ENCODE assay signal across 22 cellular contexts in the genomic region with DNA sequence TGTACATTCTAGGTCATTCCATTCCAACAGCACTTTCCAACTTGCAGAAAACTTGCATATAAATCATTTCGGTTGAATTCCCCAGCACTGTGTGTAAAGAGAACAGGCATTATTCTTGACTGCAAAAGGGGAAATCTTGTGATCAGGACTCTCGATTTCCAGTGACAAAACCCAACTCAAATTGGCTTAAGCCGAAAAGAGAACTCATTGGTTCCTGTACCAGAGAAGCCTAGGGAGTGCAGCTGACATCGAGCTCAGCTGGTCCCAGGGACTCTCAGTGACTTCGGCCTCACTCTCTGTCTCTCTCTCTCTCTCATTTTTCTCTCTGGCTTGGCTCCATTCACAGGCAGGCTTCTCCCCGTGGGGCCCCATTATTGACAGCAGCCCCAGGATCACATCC.
"Had no signal": no experiment of that assay in that cellular context is flagged by ENCODE, and none has a peak within 500 bp of the region (broad histone marks: within the 10 kb centered on the region; RNA-seq: fewer than 3 reads in every experiment).

No MANE protein-coding gene starts in this region.

- H3K27ac Mint-ChIP-seq: activated B cell treated with CpG ODN at 0.5 μM for 24 hours; activated CD4-positive, alpha-beta memory T cell treated with anti-CD3 and anti-CD28 coated beads, Interleukin-2, amount 10 ng/mL, durations not matched to agents 7 days and 5 days; activated CD8-positive, alpha-beta memory T cell treated with anti-CD3 and anti-CD28 coated beads, Interleukin-2, amount 10 ng/mL, durations not matched to agents 7 days and 5 days; activated naive CD8-positive, alpha-beta T cell treated with anti-CD3 and anti-CD28 coated beads, Interleukin-2, amount 50 U/mL, for 24 hours; activated T-helper 17 cell treated with anti-CD3 and anti-CD28 coated beads, Interleukin-2, amount 50 U/mL, for 72 hours; stimulated activated effector memory CD8-positive, alpha-beta T cell treated with anti-CD3 and anti-CD28 coated beads, Interleukin-12 subunit alpha, Interleukin-12 subunit beta, amount 100 ng/mL, for 72 hours had no signal

- H3K36me3 ChIP-seq: brain microvascular endothelial cell, colonic mucosa had no signal

- H3K9me3 Mint-ChIP-seq: activated B cell treated with CpG ODN at 0.5 μM for 24 hours; activated CD4-positive, alpha-beta memory T cell treated with anti-CD3 and anti-CD28 coated beads, Interleukin-2, amount 10 ng/mL, durations not matched to agents 7 days and 5 days; activated naive CD8-positive, alpha-beta T cell treated with anti-CD3 and anti-CD28 coated beads, Interleukin-2, amount 50 U/mL, for 24 hours; activated T-helper 17 cell treated with anti-CD3 and anti-CD28 coated beads, Interleukin-2, amount 50 U/mL, for 72 hours; neural crest cell; stimulated activated effector memory CD8-positive, alpha-beta T cell treated with anti-CD3 and anti-CD28 coated beads, Interleukin-12 subunit alpha, Interleukin-12 subunit beta, amount 100 ng/mL, for 72 hours had no signal

- H3K36me3 Mint-ChIP-seq: activated CD8-positive, alpha-beta memory T cell treated with anti-CD3 and anti-CD28 coated beads, Interleukin-2, amount 10 ng/mL, durations not matched to agents 7 days and 5 days had no signal

- DNase-seq: activated B cell treated with CpG ODN at 0.5 μM for 24 hours; activated CD4-positive, alpha-beta memory T cell treated with anti-CD3 and anti-CD28 coated beads, Interleukin-2, amount 10 ng/mL, durations not matched to agents 7 days and 5 days; activated CD4-positive, alpha-beta T cell treated with anti-CD3 and anti-CD28 coated beads for 4 hours; activated CD8-positive, alpha-beta memory T cell treated with anti-CD3 and anti-CD28 coated beads, Interleukin-2, amount 10 ng/mL, durations not matched to agents 7 days and 5 days; activated naive CD4-positive, alpha-beta T cell treated with Interleukin-2 at 50 U/mL for 16 hours; activated naive CD8-positive, alpha-beta T cell treated with anti-CD3 and anti-CD28 coated beads, Interleukin-2, amount 50 U/mL, for 24 hours; activated T-cell treated with anti-CD3 and anti-CD28 coated beads, Interleukin-2, amount 50 U/mL, for 1 hour; anterior cingulate cortex; brain microvascular endothelial cell; central memory CD4-positive, alpha-beta T cell; colonic mucosa; foreskin keratinocyte; hippocampal formation; psoas muscle; right cardiac atrium; stimulated activated CD4-positive, alpha-beta T cell treated with anti-CD3 and anti-CD28 coated beads, Interleukin-4, amount 100 ng/mL, for 24 hours; T-helper 2 cell had no signal

- H3K4me3 ChIP-seq: colonic mucosa, lung, psoas muscle, smooth muscle cell had no signal

- H3K4me3 Mint-ChIP-seq: activated B cell treated with CpG ODN at 0.5 μM for 24 hours; activated CD4-positive, alpha-beta memory T cell treated with anti-CD3 and anti-CD28 coated beads, Interleukin-2, amount 10 ng/mL, durations not matched to agents 7 days and 5 days; activated CD8-positive, alpha-beta memory T cell treated with anti-CD3 and anti-CD28 coated beads, Interleukin-2, amount 10 ng/mL, durations not matched to agents 7 days and 5 days; activated naive CD8-positive, alpha-beta T cell treated with anti-CD3 and anti-CD28 coated beads, Interleukin-2, amount 50 U/mL, for 24 hours; activated T-helper 17 cell treated with anti-CD3 and anti-CD28 coated beads, Interleukin-2, amount 50 U/mL, for 72 hours; neural crest cell; stimulated activated effector memory CD8-positive, alpha-beta T cell treated with anti-CD3 and anti-CD28 coated beads, Interleukin-12 subunit alpha, Interleukin-12 subunit beta, amount 100 ng/mL, for 72 hours had no signal

- H3K4me1 ChIP-seq: colonic mucosa, foreskin keratinocyte, psoas muscle had no signal

- H3K27ac ChIP-seq: brain microvascular endothelial cell, colonic mucosa, foreskin keratinocyte, psoas muscle had no signal

- H3K4me1 Mint-ChIP-seq: neural crest cell had no signal

- H3K9me3 ChIP-seq: colonic mucosa, psoas muscle had no signal
